Comparison of ENCODE assay signal across 8 cellular contexts in genomic region chr11:9716275-9717039, GRCh38. TPM values are rescaled to one million over a fixed set of nuclear protein-coding genes. Genes with fewer than 3 reads are reported as not detected.
DNase-seq lines count a peak whose midpoint lies in the region; ATAC-seq and TF ChIP-seq lines count a peak whose summit lies in the region.

No MANE protein-coding gene starts in this region.

- H3K36me3 Mint-ChIP-seq in activated CD4-positive, alpha-beta T cell treated with anti-CD3 and anti-CD28 coated beads, Interleukin-2, amount 10 ng/mL, durations not matched to agents 24 days and 14 days (ENCODE audit: low read depth): peaks cover 15% of the 10 kb centered on the region

- H3K9me3 Mint-ChIP-seq in activated CD4-positive, alpha-beta T cell treated with anti-CD3 and anti-CD28 coated beads, Interleukin-2, amount 10 ng/mL, durations not matched to agents 24 days and 14 days: peaks cover 7% of the 10 kb centered on the region
- H3K9me3 Mint-ChIP-seq in stimulated activated naive CD8-positive, alpha-beta T cell treated with anti-CD3 and anti-CD28 coated beads, Interleukin-15, amount 100 ng/mL, for 72 hours: peaks cover 8 to 11% of the 10 kb centered on the region in 2 donors

- no peaks in the 10 kb centered on the region for H3K4me1 ChIP-seq in RWPE2 (ENCODE audit: insufficient read depth, poor library complexity, severe bottlenecking)

- peak; percentile 61 for DNase-seq in activated CD4-positive, alpha-beta T cell treated with anti-CD3 and anti-CD28 coated beads, Interleukin-2, amount 10 ng/mL, durations not matched to agents 24 days and 14 days
- no peak for DNase-seq in activated CD4-positive, alpha-beta T cell treated with anti-CD3 and anti-CD28 coated beads for 48 hours
- DNase-seq in RWPE2 (ENCODE audit: low spot score) (no peak), fibroblast of gingiva (ENCODE audit: low read depth) (peak; percentile 60), NCI-H69 (lab: John Stamatoyannopoulos, UW) (no peak), left colon (no peak)
- DNase-seq in stimulated activated naive CD8-positive, alpha-beta T cell treated with anti-CD3 and anti-CD28 coated beads, Interleukin-15, amount 100 ng/mL, for 72 hours: no peak

- no peak overlapping the region for H3K27ac ChIP-seq in RWPE2 (ENCODE audit: poor library complexity, severe bottlenecking)

- no peak overlapping the region for H3K4me3 ChIP-seq in RWPE2 (ENCODE audit: severe bottlenecking)

- H3K36me3 ChIP-seq in RWPE2 (ENCODE audit: low read depth): no peaks in the 10 kb centered on the region

- H3K27me3 ChIP-seq in RWPE2 (ENCODE audit: insufficient read depth, poor library complexity, severe bottlenecking): no peaks in the 10 kb centered on the region

- H3K27ac Mint-ChIP-seq in activated CD4-positive, alpha-beta T cell treated with anti-CD3 and anti-CD28 coated beads, Interleukin-2, amount 10 ng/mL, durations not matched to agents 24 days and 14 days: peak overlapping the region; percentile 63
- H3K27ac Mint-ChIP-seq in stimulated activated naive CD8-positive, alpha-beta T cell treated with anti-CD3 and anti-CD28 coated beads, Interleukin-15, amount 100 ng/mL, for 72 hours: peak overlapping the region in 1 of 2 donors; percentile 28

- H3K27me3 Mint-ChIP-seq in activated CD4-positive, alpha-beta T cell treated with anti-CD3 and anti-CD28 coated beads, Interleukin-2, amount 10 ng/mL, durations not matched to agents 24 days and 14 days: peaks cover 3% of the 10 kb centered on the region
- no peaks in the 10 kb centered on the region for H3K27me3 Mint-ChIP-seq in stimulated activated naive CD8-positive, alpha-beta T cell treated with anti-CD3 and anti-CD28 coated beads, Interleukin-15, amount 100 ng/mL, for 72 hours

- no peak for TF ChIP-seq CTCF in RWPE2 (IDR thresholded peaks at IDR 0.05; ENCODE audit: poor library complexity, severe bottlenecking)

- intact Hi-C loops in activated CD4-positive, alpha-beta T cell treated with anti-CD3 and anti-CD28 coated beads, Interleukin-2, amount 10 ng/mL, durations not matched to agents 24 days and 14 days (cut with micrococcal nuclease): no loop called here
- intact Hi-C loops in left colon (cut with DNase I, micrococcal nuclease): no loop called here

- H3K4me1 Mint-ChIP-seq in activated CD4-positive, alpha-beta T cell treated with anti-CD3 and anti-CD28 coated beads, Interleukin-2, amount 10 ng/mL, durations not matched to agents 24 days and 14 days: peaks cover 20% of the 10 kb centered on the region
- H3K4me1 Mint-ChIP-seq in stimulated activated naive CD8-positive, alpha-beta T cell treated with anti-CD3 and anti-CD28 coated beads, Interleukin-15, amount 100 ng/mL, for 72 hours: peaks cover 20% of the 10 kb centered on the region

- no peaks in the 10 kb centered on the region for H3K9me3 ChIP-seq in RWPE2 (ENCODE audit: severe bottlenecking)

- peak overlapping the region; percentile 31 for H3K4me3 Mint-ChIP-seq in activated CD4-positive, alpha-beta T cell treated with anti-CD3 and anti-CD28 coated beads, Interleukin-2, amount 10 ng/mL, durations not matched to agents 24 days and 14 days
- H3K4me3 Mint-ChIP-seq in stimulated activated naive CD8-positive, alpha-beta T cell treated with anti-CD3 and anti-CD28 coated beads, Interleukin-15, amount 100 ng/mL, for 72 hours: peak overlapping the region; percentile 0 to 2

- ATAC-seq in HG02943 (IDR thresholded peaks at IDR 0.05; ENCODE audit: low read depth, unreplicated experiment): peak; percentile 73
- ATAC-seq in RWPE2 (ENCODE audit: low read depth): peak; percentile 31; the same call in 1 of the 3 replicates
- peak; percentile 60 for ATAC-seq in stimulated activated naive CD8-positive, alpha-beta T cell treated with anti-CD3 and anti-CD28 coated beads, Interleukin-15, amount 100 ng/mL, for 72 hours
- ATAC-seq in left colon: no peak

RNA-seq across cellular contexts. Expression of gene SWAP70, which starts 52.6 kb away (rescaled TPM):
- total RNA-seq in activated CD4-positive, alpha-beta T cell treated with anti-CD3 and anti-CD28 coated beads, Interleukin-2, amount 10 ng/mL, durations not matched to agents 24 days and 14 days: 7.3 and 8.1 TPM in 2 replicates
- 10 to 100 TPM; 15.7 to 21.9 TPM for total RNA-seq in left colon

Comparison
In these comparisons a context has a peak if more than half of its experiments do, and no peak if none do; other contexts are left out.
1. DNase-seq: peak in activated CD4-positive, alpha-beta T cell treated with anti-CD3 and anti-CD28 coated beads, Interleukin-2, amount 10 ng/mL, durations not matched to agents 24 days and 14 days (single experiment) and fibroblast of gingiva (single experiment); none in activated CD4-positive, alpha-beta T cell treated with anti-CD3 and anti-CD28 coated beads for 48 hours (single experiment), RWPE2 (single experiment), stimulated activated naive CD8-positive, alpha-beta T cell treated with anti-CD3 and anti-CD28 coated beads, Interleukin-15, amount 100 ng/mL, for 72 hours (0 of 2), NCI-H69 (single experiment) and left colon (0 of 2).